In the genomic region with DNA sequence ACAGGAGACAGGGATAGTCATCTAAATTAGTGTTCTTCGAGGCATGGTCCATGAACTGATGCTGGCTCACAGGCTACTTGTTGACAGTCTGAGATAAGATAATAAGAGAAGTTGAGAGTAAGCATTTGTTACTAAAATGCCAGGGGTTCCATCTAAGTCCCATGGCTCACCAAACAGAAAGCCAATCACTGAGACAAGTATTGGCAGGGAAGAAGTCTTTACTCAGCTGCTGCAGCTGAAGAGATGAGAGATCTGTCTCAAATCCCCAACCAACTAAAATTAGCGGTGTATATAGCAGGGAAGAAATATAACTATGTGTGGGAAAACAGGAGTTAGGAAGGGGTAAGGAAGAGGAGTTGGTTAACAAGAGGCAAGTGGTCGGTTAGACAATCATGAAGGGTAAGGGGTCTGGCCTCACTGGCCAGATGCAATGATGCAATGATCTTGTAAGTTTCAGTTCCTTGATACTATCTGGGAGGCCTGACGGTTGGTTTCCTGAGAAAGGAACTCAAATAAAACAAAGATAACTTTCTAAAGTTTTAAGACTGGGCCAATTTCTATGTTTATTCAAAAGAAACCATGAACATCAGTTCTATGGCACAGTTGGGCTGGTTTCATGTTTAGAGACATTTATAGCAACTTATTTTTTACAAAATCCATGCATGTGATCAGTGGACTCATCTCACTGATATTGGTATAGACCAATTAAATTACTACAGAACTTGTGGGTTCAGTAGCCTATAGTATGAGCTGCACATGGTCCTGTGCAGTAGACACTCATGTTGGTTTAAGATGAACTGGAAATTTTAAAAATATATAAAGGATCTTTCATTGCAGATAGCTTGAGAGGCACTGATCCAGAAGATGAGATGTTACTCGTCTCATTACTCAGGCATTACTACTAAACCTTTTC, we compare ENCODE assay signal across 1 cellular context.
TF ChIP-seq lines count a peak whose summit lies in the region.

No MANE protein-coding gene starts in this region.

TF ChIP-seq in K562, 482 proteins besides CTCF, POLR2A, EP300 and RAD21 (continued from another document and continues in another):
- TF ChIP-seq, protein P1, sequence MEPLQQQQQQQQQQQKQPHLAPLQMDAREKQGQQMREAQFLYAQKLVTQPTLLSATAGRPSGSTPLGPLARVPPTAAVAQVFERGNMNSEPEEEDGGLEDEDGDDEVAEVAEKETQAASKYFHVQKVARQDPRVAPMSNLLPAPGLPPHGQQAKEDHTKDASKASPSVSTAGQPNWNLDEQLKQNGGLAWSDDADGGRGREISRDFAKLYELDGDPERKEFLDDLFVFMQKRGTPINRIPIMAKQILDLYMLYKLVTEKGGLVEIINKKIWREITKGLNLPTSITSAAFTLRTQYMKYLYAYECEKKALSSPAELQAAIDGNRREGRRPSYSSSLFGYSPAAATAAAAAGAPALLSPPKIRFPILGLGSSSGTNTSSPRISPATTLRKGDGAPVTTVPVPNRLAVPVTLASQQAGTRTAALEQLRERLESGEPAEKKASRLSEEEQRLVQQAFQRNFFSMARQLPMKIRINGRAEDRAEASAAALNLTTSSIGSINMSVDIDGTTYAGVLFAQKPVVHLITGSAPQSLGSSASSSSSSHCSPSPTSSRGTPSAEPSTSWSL (CRISPR knock-in tag; IDR thresholded peaks at IDR 0.05; ENCODE audit: borderline replicate concordance): no peak
- TF ChIP-seq, protein P2, sequence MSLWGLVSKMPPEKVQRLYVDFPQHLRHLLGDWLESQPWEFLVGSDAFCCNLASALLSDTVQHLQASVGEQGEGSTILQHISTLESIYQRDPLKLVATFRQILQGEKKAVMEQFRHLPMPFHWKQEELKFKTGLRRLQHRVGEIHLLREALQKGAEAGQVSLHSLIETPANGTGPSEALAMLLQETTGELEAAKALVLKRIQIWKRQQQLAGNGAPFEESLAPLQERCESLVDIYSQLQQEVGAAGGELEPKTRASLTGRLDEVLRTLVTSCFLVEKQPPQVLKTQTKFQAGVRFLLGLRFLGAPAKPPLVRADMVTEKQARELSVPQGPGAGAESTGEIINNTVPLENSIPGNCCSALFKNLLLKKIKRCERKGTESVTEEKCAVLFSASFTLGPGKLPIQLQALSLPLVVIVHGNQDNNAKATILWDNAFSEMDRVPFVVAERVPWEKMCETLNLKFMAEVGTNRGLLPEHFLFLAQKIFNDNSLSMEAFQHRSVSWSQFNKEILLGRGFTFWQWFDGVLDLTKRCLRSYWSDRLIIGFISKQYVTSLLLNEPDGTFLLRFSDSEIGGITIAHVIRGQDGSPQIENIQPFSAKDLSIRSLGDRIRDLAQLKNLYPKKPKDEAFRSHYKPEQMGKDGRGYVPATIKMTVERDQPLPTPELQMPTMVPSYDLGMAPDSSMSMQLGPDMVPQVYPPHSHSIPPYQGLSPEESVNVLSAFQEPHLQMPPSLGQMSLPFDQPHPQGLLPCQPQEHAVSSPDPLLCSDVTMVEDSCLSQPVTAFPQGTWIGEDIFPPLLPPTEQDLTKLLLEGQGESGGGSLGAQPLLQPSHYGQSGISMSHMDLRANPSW (CRISPR knock-in tag; IDR thresholded peaks at IDR 0.05): no peak
- no peak for TF ChIP-seq EWSR1 (IDR thresholded peaks at IDR 0.05; ENCODE audit: borderline replicate concordance, low read depth, partially characterized antibody)
- TF ChIP-seq PYGO2 (tag; IDR thresholded peaks at IDR 0.05): peak; percentile 14; the same call in 1 of the 2 replicates
- no peak for TF ChIP-seq ZC3H8 (IDR thresholded peaks at IDR 0.05)
- TF ChIP-seq TBL1XR1 (IDR thresholded peaks at IDR 0.05; ENCODE audit: low read length in 2 of 2): no peak
- TF ChIP-seq ZNF232 (CRISPR knock-in tag; IDR thresholded peaks at IDR 0.05): no peak
- TF ChIP-seq, protein P3, sequence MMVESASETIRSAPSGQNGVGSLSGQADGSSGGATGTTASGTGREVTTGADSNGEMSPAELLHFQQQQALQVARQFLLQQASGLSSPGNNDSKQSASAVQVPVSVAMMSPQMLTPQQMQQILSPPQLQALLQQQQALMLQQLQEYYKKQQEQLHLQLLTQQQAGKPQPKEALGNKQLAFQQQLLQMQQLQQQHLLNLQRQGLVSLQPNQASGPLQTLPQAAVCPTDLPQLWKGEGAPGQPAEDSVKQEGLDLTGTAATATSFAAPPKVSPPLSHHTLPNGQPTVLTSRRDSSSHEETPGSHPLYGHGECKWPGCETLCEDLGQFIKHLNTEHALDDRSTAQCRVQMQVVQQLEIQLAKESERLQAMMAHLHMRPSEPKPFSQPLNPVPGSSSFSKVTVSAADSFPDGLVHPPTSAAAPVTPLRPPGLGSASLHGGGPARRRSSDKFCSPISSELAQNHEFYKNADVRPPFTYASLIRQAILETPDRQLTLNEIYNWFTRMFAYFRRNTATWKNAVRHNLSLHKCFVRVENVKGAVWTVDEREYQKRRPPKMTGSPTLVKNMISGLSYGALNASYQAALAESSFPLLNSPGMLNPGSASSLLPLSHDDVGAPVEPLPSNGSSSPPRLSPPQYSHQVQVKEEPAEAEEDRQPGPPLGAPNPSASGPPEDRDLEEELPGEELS (CRISPR knock-in tag; IDR thresholded peaks at IDR 0.05; ENCODE audit: borderline replicate concordance): no peak
- TF ChIP-seq, protein P4, sequence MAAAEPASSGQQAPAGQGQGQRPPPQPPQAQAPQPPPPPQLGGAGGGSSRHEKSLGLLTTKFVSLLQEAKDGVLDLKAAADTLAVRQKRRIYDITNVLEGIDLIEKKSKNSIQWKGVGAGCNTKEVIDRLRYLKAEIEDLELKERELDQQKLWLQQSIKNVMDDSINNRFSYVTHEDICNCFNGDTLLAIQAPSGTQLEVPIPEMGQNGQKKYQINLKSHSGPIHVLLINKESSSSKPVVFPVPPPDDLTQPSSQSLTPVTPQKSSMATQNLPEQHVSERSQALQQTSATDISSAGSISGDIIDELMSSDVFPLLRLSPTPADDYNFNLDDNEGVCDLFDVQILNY (CRISPR knock-in tag; IDR thresholded peaks at IDR 0.05): no peak
- TF ChIP-seq, protein P5, sequence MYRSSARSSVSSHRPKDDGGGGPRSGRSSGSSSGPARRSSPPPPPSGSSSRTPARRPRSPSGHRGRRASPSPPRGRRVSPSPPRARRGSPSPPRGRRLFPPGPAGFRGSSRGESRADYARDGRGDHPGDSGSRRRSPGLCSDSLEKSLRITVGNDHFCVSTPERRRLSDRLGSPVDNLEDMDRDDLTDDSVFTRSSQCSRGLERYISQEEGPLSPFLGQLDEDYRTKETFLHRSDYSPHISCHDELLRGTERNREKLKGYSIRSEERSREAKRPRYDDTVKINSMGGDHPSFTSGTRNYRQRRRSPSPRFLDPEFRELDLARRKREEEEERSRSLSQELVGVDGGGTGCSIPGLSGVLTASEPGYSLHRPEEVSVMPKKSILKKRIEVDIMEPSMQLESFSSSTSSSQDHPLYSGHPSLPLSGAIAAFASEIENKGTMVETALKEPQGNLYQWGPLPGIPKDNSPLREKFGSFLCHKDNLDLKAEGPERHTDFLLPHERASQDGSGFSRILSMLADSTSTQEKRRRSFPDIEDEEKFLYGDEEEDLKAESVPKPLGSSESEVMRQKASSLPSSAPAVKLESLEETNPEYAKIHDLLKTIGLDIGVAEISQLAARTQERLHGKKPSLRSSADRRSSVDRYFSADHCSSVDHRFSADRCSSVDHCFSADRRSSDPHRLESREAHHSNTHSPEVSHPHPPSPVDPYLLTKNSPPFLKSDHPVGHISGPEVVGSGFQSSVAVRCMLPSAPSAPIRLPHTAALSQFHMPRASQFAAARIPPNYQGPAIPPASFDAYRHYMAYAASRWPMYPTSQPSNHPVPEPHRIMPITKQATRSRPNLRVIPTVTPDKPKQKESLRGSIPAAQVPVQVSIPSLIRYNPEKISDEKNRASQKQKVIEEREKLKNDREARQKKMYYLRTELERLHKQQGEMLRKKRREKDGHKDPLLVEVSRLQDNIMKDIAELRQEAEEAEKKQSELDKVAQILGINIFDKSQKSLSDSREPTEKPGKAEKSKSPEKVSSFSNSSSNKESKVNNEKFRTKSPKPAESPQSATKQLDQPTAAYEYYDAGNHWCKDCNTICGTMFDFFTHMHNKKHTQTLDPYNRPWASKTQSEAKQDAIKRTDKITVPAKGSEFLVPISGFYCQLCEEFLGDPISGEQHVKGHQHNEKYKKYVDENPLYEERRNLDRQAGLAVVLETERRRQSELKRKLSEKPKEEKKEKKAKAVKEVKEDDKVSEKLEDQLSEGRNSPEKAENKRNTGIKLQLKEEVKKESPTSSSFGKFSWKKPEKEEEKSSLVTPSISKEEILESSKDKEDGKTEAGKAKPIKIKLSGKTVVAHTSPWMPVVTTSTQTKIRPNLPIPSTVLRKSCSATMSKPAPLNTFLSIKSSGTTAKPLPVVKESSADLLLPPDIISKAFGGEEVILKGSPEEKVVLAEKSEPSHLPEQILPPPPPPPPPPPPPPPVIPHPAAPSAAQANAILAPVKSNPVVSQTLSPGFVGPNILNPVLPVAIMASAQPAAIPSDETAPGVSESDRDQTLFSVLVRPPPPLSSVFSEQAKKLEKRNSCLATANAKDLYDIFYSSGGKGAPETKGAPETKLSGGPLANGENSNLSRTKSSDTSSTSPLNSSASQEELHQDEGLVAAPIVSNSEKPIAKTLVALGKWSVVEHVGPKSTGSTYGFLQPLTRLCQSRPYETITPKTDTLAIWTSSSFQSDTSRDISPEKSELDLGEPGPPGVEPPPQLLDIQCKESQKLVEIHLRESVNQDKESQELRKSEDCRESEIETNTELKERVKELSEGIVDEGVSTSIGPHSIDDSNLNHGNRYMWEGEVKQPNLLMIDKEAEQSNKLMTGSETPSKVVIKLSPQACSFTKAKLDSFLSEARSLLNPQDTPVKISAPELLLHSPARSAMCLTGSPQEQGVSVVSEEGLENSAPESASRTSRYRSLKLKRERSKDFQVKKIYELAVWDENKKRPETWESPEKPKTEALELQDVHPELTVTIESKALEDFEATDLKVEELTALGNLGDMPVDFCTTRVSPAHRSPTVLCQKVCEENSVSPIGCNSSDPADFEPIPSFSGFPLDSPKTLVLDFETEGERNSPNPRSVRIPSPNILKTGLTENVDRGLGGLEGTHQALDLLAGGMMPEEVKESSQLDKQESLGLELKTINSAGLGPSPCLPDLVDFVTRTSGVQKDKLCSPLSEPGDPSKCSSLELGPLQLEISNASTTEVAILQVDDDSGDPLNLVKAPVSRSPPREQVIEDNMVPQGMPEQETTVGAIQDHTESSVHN (IDR thresholded peaks at IDR 0.05; ENCODE audit: borderline replicate concordance in 1 of 2, low read depth in 1 of 2): no peak; a peak in 1 of 4 replicates
- TF ChIP-seq, protein P6, sequence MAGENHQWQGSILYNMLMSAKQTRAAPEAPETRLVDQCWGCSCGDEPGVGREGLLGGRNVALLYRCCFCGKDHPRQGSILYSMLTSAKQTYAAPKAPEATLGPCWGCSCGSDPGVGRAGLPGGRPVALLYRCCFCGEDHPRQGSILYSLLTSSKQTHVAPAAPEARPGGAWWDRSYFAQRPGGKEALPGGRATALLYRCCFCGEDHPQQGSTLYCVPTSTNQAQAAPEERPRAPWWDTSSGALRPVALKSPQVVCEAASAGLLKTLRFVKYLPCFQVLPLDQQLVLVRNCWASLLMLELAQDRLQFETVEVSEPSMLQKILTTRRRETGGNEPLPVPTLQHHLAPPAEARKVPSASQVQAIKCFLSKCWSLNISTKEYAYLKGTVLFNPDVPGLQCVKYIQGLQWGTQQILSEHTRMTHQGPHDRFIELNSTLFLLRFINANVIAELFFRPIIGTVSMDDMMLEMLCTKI (IDR thresholded peaks at IDR 0.05; ENCODE audit: partially characterized antibody): no peak
- TF ChIP-seq, protein P7, sequence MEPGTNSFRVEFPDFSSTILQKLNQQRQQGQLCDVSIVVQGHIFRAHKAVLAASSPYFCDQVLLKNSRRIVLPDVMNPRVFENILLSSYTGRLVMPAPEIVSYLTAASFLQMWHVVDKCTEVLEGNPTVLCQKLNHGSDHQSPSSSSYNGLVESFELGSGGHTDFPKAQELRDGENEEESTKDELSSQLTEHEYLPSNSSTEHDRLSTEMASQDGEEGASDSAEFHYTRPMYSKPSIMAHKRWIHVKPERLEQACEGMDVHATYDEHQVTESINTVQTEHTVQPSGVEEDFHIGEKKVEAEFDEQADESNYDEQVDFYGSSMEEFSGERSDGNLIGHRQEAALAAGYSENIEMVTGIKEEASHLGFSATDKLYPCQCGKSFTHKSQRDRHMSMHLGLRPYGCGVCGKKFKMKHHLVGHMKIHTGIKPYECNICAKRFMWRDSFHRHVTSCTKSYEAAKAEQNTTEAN (CRISPR knock-in tag; IDR thresholded peaks at IDR 0.05): no peak
- TF ChIP-seq NCOA4 (IDR thresholded peaks at IDR 0.05; ENCODE audit: partially characterized antibody): no peak
- TF ChIP-seq, protein P8, sequence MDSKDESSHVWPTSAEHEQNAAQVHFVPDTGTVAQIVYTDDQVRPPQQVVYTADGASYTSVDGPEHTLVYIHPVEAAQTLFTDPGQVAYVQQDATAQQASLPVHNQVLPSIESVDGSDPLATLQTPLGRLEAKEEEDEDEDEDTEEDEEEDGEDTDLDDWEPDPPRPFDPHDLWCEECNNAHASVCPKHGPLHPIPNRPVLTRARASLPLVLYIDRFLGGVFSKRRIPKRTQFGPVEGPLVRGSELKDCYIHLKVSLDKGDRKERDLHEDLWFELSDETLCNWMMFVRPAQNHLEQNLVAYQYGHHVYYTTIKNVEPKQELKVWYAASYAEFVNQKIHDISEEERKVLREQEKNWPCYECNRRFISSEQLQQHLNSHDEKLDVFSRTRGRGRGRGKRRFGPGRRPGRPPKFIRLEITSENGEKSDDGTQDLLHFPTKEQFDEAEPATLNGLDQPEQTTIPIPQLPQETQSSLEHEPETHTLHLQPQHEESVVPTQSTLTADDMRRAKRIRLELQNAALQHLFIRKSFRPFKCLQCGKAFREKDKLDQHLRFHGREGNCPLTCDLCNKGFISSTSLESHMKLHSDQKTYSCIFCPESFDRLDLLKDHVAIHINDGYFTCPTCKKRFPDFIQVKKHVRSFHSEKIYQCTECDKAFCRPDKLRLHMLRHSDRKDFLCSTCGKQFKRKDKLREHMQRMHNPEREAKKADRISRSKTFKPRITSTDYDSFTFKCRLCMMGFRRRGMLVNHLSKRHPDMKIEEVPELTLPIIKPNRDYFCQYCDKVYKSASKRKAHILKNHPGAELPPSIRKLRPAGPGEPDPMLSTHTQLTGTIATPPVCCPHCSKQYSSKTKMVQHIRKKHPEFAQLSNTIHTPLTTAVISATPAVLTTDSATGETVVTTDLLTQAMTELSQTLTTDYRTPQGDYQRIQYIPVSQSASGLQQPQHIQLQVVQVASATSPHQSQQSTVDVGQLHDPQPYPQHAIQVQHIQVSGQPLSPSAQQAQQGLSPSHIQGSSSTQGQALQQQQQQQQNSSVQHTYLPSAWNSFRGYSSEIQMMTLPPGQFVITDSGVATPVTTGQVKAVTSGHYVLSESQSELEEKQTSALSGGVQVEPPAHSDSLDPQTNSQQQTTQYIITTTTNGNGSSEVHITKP (IDR thresholded peaks at IDR 0.05; ENCODE audit: partially characterized antibody): no peak
- no peak for TF ChIP-seq MAFG (tag; conservative IDR thresholded peaks at IDR 0.05)
- peak; percentile 63; the same call in 1 of the 2 replicates for TF ChIP-seq ZNF175 (CRISPR knock-in tag; IDR thresholded peaks at IDR 0.05; ENCODE audit: low read depth)
- TF ChIP-seq, protein P9, sequence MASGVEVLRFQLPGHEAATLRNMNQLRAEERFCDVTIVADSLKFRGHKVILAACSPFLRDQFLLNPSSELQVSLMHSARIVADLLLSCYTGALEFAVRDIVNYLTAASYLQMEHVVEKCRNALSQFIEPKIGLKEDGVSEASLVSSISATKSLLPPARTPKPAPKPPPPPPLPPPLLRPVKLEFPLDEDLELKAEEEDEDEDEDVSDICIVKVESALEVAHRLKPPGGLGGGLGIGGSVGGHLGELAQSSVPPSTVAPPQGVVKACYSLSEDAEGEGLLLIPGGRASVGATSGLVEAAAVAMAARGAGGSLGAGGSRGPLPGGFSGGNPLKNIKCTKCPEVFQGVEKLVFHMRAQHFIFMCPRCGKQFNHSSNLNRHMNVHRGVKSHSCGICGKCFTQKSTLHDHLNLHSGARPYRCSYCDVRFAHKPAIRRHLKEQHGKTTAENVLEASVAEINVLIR (CRISPR knock-in tag; IDR thresholded peaks at IDR 0.05): no peak
- TF ChIP-seq WHSC1 (IDR thresholded peaks at IDR 0.05; ENCODE audit: low read length): no peak
- TF ChIP-seq RAD51 (IDR thresholded peaks at IDR 0.05; ENCODE audit: borderline replicate concordance, low read depth): no peak
- peak; percentile 53; the same call in 1 of the 2 replicates for TF ChIP-seq JUND (IDR thresholded peaks at IDR 0.05; ENCODE audit: borderline replicate concordance, low read depth, low read length)
- TF ChIP-seq JUND (tag; IDR thresholded peaks at IDR 0.05; ENCODE audit: borderline replicate concordance, low read depth, low read length): 0 out of 3 replicates have a peak, but pooled peaks have one; percentile 42
- TF ChIP-seq NR2C1 (IDR thresholded peaks at IDR 0.05): no peak
- TF ChIP-seq NR2C1 (tag; IDR thresholded peaks at IDR 0.05): peak; percentile 27; the same call in 1 of the 2 replicates
